Comparison of ENCODE assay signal across 1 cellular context in the genomic region with DNA sequence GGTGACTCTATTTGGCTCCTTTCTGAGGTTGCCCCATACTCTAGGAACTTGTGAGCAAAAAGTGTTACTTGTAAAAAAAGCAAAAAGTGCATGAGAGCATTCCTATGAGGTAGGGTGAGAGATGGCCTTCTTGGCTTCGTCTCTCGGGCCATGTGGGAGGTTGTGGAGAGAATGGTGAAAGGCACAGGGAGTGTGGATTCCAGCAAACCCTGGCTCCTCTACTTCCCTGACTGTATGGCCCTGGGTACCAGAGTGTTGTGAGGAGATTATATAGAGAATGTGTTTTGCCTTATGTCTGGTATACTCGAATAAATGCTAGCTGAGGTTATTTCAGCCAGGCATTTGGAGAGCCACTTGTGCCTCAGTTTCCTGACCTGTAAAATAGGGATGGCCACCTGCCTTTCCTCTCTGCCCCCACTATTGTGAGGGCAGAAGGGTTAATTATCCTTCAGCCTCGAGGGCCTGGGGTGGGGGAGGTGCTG.
TF ChIP-seq lines count a peak whose summit lies in the region.

No MANE protein-coding gene starts in this region.

TF ChIP-seq in HCT116, 20 proteins besides CTCF, POLR2A, EP300 and RAD21 (continued from another document):
- TF ChIP-seq REST (IDR thresholded peaks at IDR 0.05; ENCODE audit: low read depth), result no peak
